In the genomic region with DNA sequence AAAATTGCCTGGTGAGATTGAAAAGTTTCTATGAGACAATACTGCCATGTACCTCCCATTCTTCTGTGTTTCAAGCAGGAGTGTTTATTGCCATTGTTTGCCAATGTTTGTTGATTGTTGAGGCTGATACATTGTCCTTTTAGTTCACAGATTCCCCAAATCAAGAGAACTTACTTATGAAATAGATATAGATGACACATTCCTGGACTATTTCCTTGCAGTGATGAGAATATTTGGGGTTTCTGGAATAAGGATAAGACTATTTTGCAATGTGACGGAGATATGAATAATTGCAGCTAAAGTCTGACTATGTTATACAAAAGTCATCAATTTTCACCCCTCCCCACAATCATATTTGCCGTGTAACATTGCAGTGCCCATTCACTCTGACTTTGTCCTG, we compare ENCODE assay signal across 34 cellular contexts.
"Had no signal": no experiment of that assay in that cellular context is flagged by ENCODE, and none has a peak within 500 bp of the region (broad histone marks: within the 10 kb centered on the region; RNA-seq: fewer than 3 reads in every experiment).

No MANE protein-coding gene starts in this region.

- H3K27me3 ChIP-seq: ascending aorta, brain microvascular endothelial cell, esophagus muscularis mucosa, gastroesophageal sphincter, hepatocyte, pancreas, sigmoid colon, uterus had no signal

- H3K9me3 ChIP-seq: ascending aorta, esophagus muscularis mucosa, gastroesophageal sphincter, pancreas, psoas muscle, sigmoid colon, uterus had no signal

- H3K4me3 ChIP-seq: ascending aorta, esophagus muscularis mucosa, gastroesophageal sphincter, hepatocyte, pancreas, psoas muscle, sigmoid colon, smooth muscle cell, uterus had no signal

- H3K4me1 ChIP-seq: ascending aorta, esophagus muscularis mucosa, gastroesophageal sphincter, pancreas, psoas muscle, sigmoid colon, uterus had no signal

- H3K4me2 ChIP-seq: hepatocyte, smooth muscle cell had no signal

- ATAC-seq: activated CD4-positive, CD25-positive, alpha-beta regulatory T cell treated with anti-CD3 and anti-CD28 coated beads, Interleukin-2, amount 50 U/mL, for 24 hours; gastroesophageal sphincter; left colon; pancreas; psoas muscle; stimulated activated memory B cell treated with anti-CD40 and anti-IgM and Interleukin-4, amounts not matched to agents 10 μg/mL and 1 μg/mL and 100 μg/mL, for 72 hours; stimulated activated naive CD8-positive, alpha-beta T cell treated with anti-CD3 and anti-CD28 coated beads, Interleukin-15, amount 100 ng/mL, for 72 hours; T-helper 17 cell had no signal

- H2AFZ ChIP-seq: hepatocyte had no signal

- H3K36me3 ChIP-seq: ascending aorta, brain microvascular endothelial cell, esophagus muscularis mucosa, gastroesophageal sphincter, pancreas, sigmoid colon, uterus, WERI-Rb-1 had no signal

- H3K79me2 ChIP-seq: hepatocyte had no signal

- H3K27ac ChIP-seq: ascending aorta, brain microvascular endothelial cell, esophagus muscularis mucosa, gastroesophageal sphincter, hepatocyte, pancreas, psoas muscle, sigmoid colon, uterus, WERI-Rb-1 had no signal

- DNase-seq: activated CD4-positive, alpha-beta T cell treated with anti-CD3 and anti-CD28 coated beads for 48 hours; activated CD4-positive, alpha-beta T cell treated with anti-CD3 and anti-CD28 coated beads, Interleukin-2, amount 50 U/mL, for 48 hours; activated CD8-positive, alpha-beta memory T cell treated with anti-CD3 and anti-CD28 coated beads for 24 hours; activated gamma-delta T cell; activated naive CD4-positive, alpha-beta T cell treated with anti-CD3 and anti-CD28 coated beads, Interleukin-2, amount 10 ng/mL, durations not matched to agents 7 days and 5 days; activated naive CD8-positive, alpha-beta T cell treated with anti-CD3 and anti-CD28 coated beads, Interleukin-2, amount 10 ng/mL, durations not matched to agents 7 days and 5 days; activated T-cell treated with anti-CD3 and anti-CD28 coated beads, Interleukin-2, amount 50 U/mL, for 24 hours; brain microvascular endothelial cell; dermis blood vessel endothelial cell; effector CD4-positive, alpha-beta T cell; kidney; left colon; naive B cell; nephron progenitor cell; nucleus accumbens; pancreas; psoas muscle; sigmoid colon; stimulated activated CD4-positive, alpha-beta T cell treated with anti-CD3 and anti-CD28 coated beads, Interleukin-1b, Interleukin-23, amount 100 ng/mL, for 48 hours; stimulated activated CD4-positive, alpha-beta T cell treated with anti-CD3 and anti-CD28 coated beads, Interleukin-4, amount 100 ng/mL, for 4 hours; stimulated activated CD8-positive, alpha-beta memory T cell treated with anti-CD3 and anti-CD28 coated beads, Interleukin-4, amount 100 ng/mL, for 48 hours; stimulated activated naive CD8-positive, alpha-beta T cell treated with anti-CD3 and anti-CD28 coated beads, Interleukin-15, amount 100 ng/mL, for 72 hours; substantia nigra; T-helper 17 cell; T1000; uterus; WERI-Rb-1 had no signal
